In genomic region chr3:197460639-197461038, GRCh38 we compare ENCODE assay signal across 26 cellular contexts.
"Had no signal": no experiment of that assay in that cellular context is flagged by ENCODE, and none has a peak within 500 bp of the region (broad histone marks: within the 10 kb centered on the region; RNA-seq: fewer than 3 reads in every experiment).

No MANE protein-coding gene starts in this region.

- H3K9me3 ChIP-seq: colonic mucosa had no signal

- H3K36me3 Mint-ChIP-seq: activated naive CD8-positive, alpha-beta T cell treated with anti-CD3 and anti-CD28 coated beads for 36 hours had no signal

- H3K27ac Mint-ChIP-seq: activated CD4-positive, alpha-beta memory T cell treated with anti-CD3 and anti-CD28 coated beads, Interleukin-2, amount 10 ng/mL, durations not matched to agents 7 days and 5 days; activated CD4-positive, alpha-beta T cell treated with anti-CD3 and anti-CD28 coated beads, Interleukin-2, amount 10 ng/mL, durations not matched to agents 7 days and 5 days; activated naive CD4-positive, alpha-beta T cell treated with anti-CD3 and anti-CD28 coated beads, Interleukin-2, amount 50 U/mL, for 24 hours; activated T-cell treated with anti-CD3 and anti-CD28 coated beads, Interleukin-2, amount 50 U/mL, for 24 hours; activated T-cell treated with anti-CD3 and anti-CD28 coated beads, Interleukin-2, amount 50 U/mL, for 72 hours; endodermal cell had no signal

- H3K27ac ChIP-seq: brain microvascular endothelial cell, colonic mucosa, dorsolateral prefrontal cortex had no signal

- H3K27me3 Mint-ChIP-seq: activated naive CD4-positive, alpha-beta T cell treated with anti-CD3 and anti-CD28 coated beads, Interleukin-2, amount 50 U/mL, for 24 hours had no signal

- DNase-seq: activated CD4-positive, alpha-beta memory T cell treated with anti-CD3 and anti-CD28 coated beads, Interleukin-2, amount 10 ng/mL, durations not matched to agents 7 days and 5 days; activated CD4-positive, alpha-beta T cell treated with anti-CD3 and anti-CD28 coated beads for 4 hours; activated CD4-positive, alpha-beta T cell treated with anti-CD3 and anti-CD28 coated beads, Interleukin-2, amount 10 ng/mL, durations not matched to agents 7 days and 5 days; activated CD4-positive, alpha-beta T cell treated with anti-CD3 and anti-CD28 coated beads, Interleukin-2, amount 50 U/mL, for 4 hours; activated CD4-positive, CD25-positive, alpha-beta regulatory T cell; activated CD4-positive, CD25-positive, alpha-beta regulatory T cell treated with anti-CD3 and anti-CD28 coated beads, Interleukin-2, amount 50 U/mL, for 72 hours; activated CD8-positive, alpha-beta memory T cell treated with anti-CD3 and anti-CD28 coated beads, Interleukin-2, amount 50 U/mL, for 48 hours; activated gamma-delta T cell; activated naive CD4-positive, alpha-beta T cell; activated naive CD8-positive, alpha-beta T cell treated with anti-CD3 and anti-CD28 coated beads for 36 hours; activated T-cell treated with anti-CD3 and anti-CD28 coated beads for 4 hours; activated T-cell treated with anti-CD3 and anti-CD28 coated beads, Interleukin-2, amount 50 U/mL, for 24 hours; activated T-cell treated with anti-CD3 and anti-CD28 coated beads, Interleukin-2, amount 50 U/mL, for 72 hours; brain microvascular endothelial cell; colonic mucosa; dorsolateral prefrontal cortex; effector memory CD4-positive, alpha-beta T cell; endodermal cell; foreskin fibroblast; head of caudate nucleus had no signal

- H3K36me3 ChIP-seq: brain microvascular endothelial cell, colonic mucosa had no signal

- ATAC-seq: esophagus mucosa had no signal

- H3K27me3 ChIP-seq: brain microvascular endothelial cell, colonic mucosa, dorsolateral prefrontal cortex had no signal

- H3K4me3 ChIP-seq: colonic mucosa, dorsolateral prefrontal cortex had no signal

- H3K9me3 Mint-ChIP-seq: activated naive CD4-positive, alpha-beta T cell treated with anti-CD3 and anti-CD28 coated beads, Interleukin-2, amount 50 U/mL, for 24 hours; activated T-cell treated with anti-CD3 and anti-CD28 coated beads, Interleukin-2, amount 50 U/mL, for 24 hours; activated T-cell treated with anti-CD3 and anti-CD28 coated beads, Interleukin-2, amount 50 U/mL, for 72 hours; central memory CD8-positive, alpha-beta T cell; endodermal cell had no signal

- H3K4me3 Mint-ChIP-seq: activated CD4-positive, alpha-beta memory T cell treated with anti-CD3 and anti-CD28 coated beads, Interleukin-2, amount 10 ng/mL, durations not matched to agents 7 days and 5 days; activated CD4-positive, alpha-beta T cell treated with anti-CD3 and anti-CD28 coated beads, Interleukin-2, amount 10 ng/mL, durations not matched to agents 7 days and 5 days; activated naive CD4-positive, alpha-beta T cell treated with anti-CD3 and anti-CD28 coated beads, Interleukin-2, amount 50 U/mL, for 24 hours; activated naive CD8-positive, alpha-beta T cell treated with anti-CD3 and anti-CD28 coated beads for 36 hours; activated T-cell treated with anti-CD3 and anti-CD28 coated beads, Interleukin-2, amount 50 U/mL, for 24 hours; activated T-cell treated with anti-CD3 and anti-CD28 coated beads, Interleukin-2, amount 50 U/mL, for 72 hours; central memory CD8-positive, alpha-beta T cell; endodermal cell had no signal

- FAIRE-seq: astrocyte, bronchial epithelial cell, frontal cortex had no signal
